In genomic region chr21:42038393-42038792, GRCh38 we compare ENCODE assay signal across 14 cellular contexts. TPM values are rescaled to one million over a fixed set of nuclear protein-coding genes. Genes with fewer than 3 reads are reported as not detected.
"Had no signal": no experiment of that assay in that cellular context is flagged by ENCODE, and none has a peak within 500 bp of the region (broad histone marks: within the 10 kb centered on the region; RNA-seq: fewer than 3 reads in every experiment).

No MANE protein-coding gene starts in this region.

- H3K9me3 ChIP-seq: lower lobe of right lung, prostate gland, stomach, thoracic aorta had no signal

- ATAC-seq: activated CD4-positive, CD25-positive, alpha-beta regulatory T cell treated with anti-CD3 and anti-CD28 coated beads, Interleukin-2, amount 50 U/mL, for 24 hours; sciatic nerve had no signal

- H3K27ac Mint-ChIP-seq: activated naive CD8-positive, alpha-beta T cell treated with anti-CD3 and anti-CD28 coated beads for 36 hours; T-helper 2 cell treated with Interferon-gamma antibody and Interleukin-4, amounts not matched to agents 5 μg/mL and 100 μg/mL, for 36 hours had no signal

- H3K4me3 Mint-ChIP-seq: activated naive CD8-positive, alpha-beta T cell treated with anti-CD3 and anti-CD28 coated beads for 36 hours; T-helper 2 cell treated with Interferon-gamma antibody and Interleukin-4, amounts not matched to agents 5 μg/mL and 100 μg/mL, for 36 hours had no signal

- FAIRE-seq: urothelium cell line had no signal

- H3K36me3 Mint-ChIP-seq: activated naive CD8-positive, alpha-beta T cell treated with anti-CD3 and anti-CD28 coated beads for 36 hours had no signal

- H3K27me3 ChIP-seq: stomach had no signal

- H3K9me3 Mint-ChIP-seq: activated naive CD8-positive, alpha-beta T cell treated with anti-CD3 and anti-CD28 coated beads for 36 hours; T-helper 2 cell treated with Interferon-gamma antibody and Interleukin-4, amounts not matched to agents 5 μg/mL and 100 μg/mL, for 36 hours had no signal

- DNase-seq: activated naive CD8-positive, alpha-beta T cell treated with anti-CD3 and anti-CD28 coated beads for 36 hours; activated T-cell treated with anti-CD3 and anti-CD28 coated beads, Interleukin-2, amount 50 U/mL, for 1 hour; anterior cingulate cortex; hippocampal formation; midbrain; stimulated activated CD4-positive, alpha-beta T cell treated with anti-CD3 and anti-CD28 coated beads, Interleukin-4, amount 100 ng/mL, for 1 hour; stomach had no signal

- H3K36me3 ChIP-seq: lower lobe of right lung, prostate gland, stomach, thoracic aorta had no signal

- H3K4me1 ChIP-seq: prostate gland had no signal

- H3K27ac ChIP-seq: prostate gland had no signal

- H3K27me3 Mint-ChIP-seq: activated naive CD8-positive, alpha-beta T cell treated with anti-CD3 and anti-CD28 coated beads for 36 hours had no signal

- H3K4me3 ChIP-seq: lower lobe of right lung, prostate gland, stomach, thoracic aorta had no signal

RNA-seq across cellular contexts. Expression of gene UMODL1, which starts 32.7 kb away (rescaled TPM):
- total RNA-seq: activated naive CD8-positive, alpha-beta T cell treated with anti-CD3 and anti-CD28 coated beads for 36 hours; sciatic nerve had no signal
- polyA plus RNA-seq: stomach had no signal
